ENCODE assay signal across 19 cellular contexts in the genomic region with DNA sequence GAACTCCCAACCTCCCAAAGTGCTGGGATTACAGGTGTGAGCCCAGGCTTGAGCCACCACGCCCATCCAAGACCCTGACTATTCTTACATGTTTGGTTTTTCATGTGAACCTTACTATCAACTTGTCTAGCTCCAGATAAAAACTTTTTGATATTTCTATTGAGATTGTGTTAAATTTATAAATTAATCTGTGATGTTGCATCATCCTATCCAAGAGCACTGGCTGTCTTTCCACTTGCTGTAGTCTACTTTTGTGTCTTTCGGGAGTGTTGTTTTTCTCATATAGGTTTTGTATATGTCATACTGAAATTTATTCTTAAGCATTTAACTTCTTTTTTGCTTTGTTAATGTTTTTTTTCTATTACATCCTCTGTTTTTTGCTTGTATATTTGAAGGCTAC. TPM values are rescaled to one million over a fixed set of nuclear protein-coding genes. Genes with fewer than 3 reads are reported as not detected.
DNase-seq lines count a peak whose midpoint lies in the region; ATAC-seq, FAIRE-seq and TF ChIP-seq lines count a peak whose summit lies in the region.
"Had no signal": no experiment of that assay in that cellular context is flagged by ENCODE, and none has a peak within 500 bp of the region (broad histone marks: within the 10 kb centered on the region; RNA-seq: fewer than 3 reads in every experiment).

No MANE protein-coding gene starts in this region.

- H2BK120ac ChIP-seq in IMR-90 (ENCODE audit: low read depth, low read length), result no peak overlapping the region

- H3K4ac ChIP-seq in IMR-90 (ENCODE audit: low read depth, low read length), result no peak overlapping the region

- FAIRE-seq in G401.6 (lab: Jason Lieb, UNC), result peak; percentile 37
- no peak for FAIRE-seq in K562 (lab: Jason Lieb, UNC)
- FAIRE-seq: D721Med, GM12878, GM12892 had no signal

- DNase-seq in IMR-90, result no peak
- DNase-seq in K562 (ENCODE audit: extremely low read depth in 1 of 4, low spot score in 3 of 4), result no peak
- DNase-seq in NK-92 treated with Interleukin-12 subunit alpha and Interleukin-12 subunit beta, amount 100 ng/mL, for 24 hours (lab: John Stamatoyannopoulos, UW), result no peak
- DNase-seq in cerebellar nuclear complex (lab: John Stamatoyannopoulos, UW), result no peak
- DNase-seq: AML-193; Caco-2; Calu3; CD4-positive, alpha-beta T cell; CD8-positive, alpha-beta T cell; DMS79 treated with DMSO at 0.1 percent for 48 hours; GDM1 had no signal

- no peak overlapping the region for H2BK5ac ChIP-seq in IMR-90 (ENCODE audit: low read depth, low read length, poor library complexity, severe bottlenecking)

- ATAC-seq in IMR-90 (ENCODE audit: low read depth) (no peak), K562 (no peak)
- ATAC-seq: A549; CD8-positive, alpha-beta T cell; GM12878 had no signal

- WGBS in IMR-90 (ENCODE audit: extremely low coverage in 2 of 2, insufficient read length in 1 of 2), 2 experiments, result no CpG with 5 or more reads among the region's 2 CpGs
- 100% methylated on average over 2 of the region's 2 CpGs for WGBS in K562 (ENCODE audit: insufficient coverage, low coverage, missing lambda C conversion rate)

- H2AFZ ChIP-seq in IMR-90 (replicated peaks; ENCODE audit: low read length, poor library complexity) (no peak overlapping the region), K562 (ENCODE audit: low read depth, low read length) (no peak overlapping the region)

- H3K9ac ChIP-seq in IMR-90 (ENCODE audit: low read depth, low read length), result no peak overlapping the region
- H3K9ac ChIP-seq in K562 (ENCODE audit: insufficient read depth in 1 of 2, low read depth in 2 of 2, low read length in 2 of 2), result no peak overlapping the region
- H3K9ac ChIP-seq: BLaER1 treated with 17β-estradiol and CSF1 and Interleukin-3, amounts not matched to agents 10 nM and 100 nM had no signal

- TF ChIP-seq RAD21 in IMR-90 (IDR thresholded peaks at IDR 0.05; ENCODE audit: low read length) (no peak), K562 (CRISPR knock-in tag; conservative IDR thresholded peaks at IDR 0.05 in 1 of 2, IDR thresholded peaks at IDR 0.05 in 1 of 2) (no peak)

- no peak overlapping the region for H4K8ac ChIP-seq in IMR-90 (ENCODE audit: low read depth in 2 of 2, low read length in 2 of 2)

- H4K20me1 ChIP-seq in IMR-90 (ENCODE audit: insufficient read depth, low read length) (no peaks in the 10 kb centered on the region), K562 (replicated peaks; ENCODE audit: control insufficient read depth, insufficient read depth, low read length) (no peaks in the 10 kb centered on the region)
- H4K20me1 ChIP-seq: BLaER1 treated with 17β-estradiol and CSF1 and Interleukin-3, amounts not matched to agents 10 nM and 100 nM had no signal

- CTCF ChIA-PET in IMR-90 (lab: Yijun Ruan, JAX), result no interaction called here
- CTCF ChIA-PET in K562 (lab: Yijun Ruan, JAX; ENCODE audit: low intra/inter-chr PET ratio), result no interaction called here

- H3K9me3 ChIP-seq in IMR-90 (ENCODE audit: control insufficient read depth, insufficient read depth, low read length) (no peaks in the 10 kb centered on the region), K562 (replicated peaks; ENCODE audit: control insufficient read depth, insufficient read depth, low read depth, low read length) (no peaks in the 10 kb centered on the region)
- H3K9me3 ChIP-seq: A549, Caco-2 had no signal

- no peak for TF ChIP-seq EP300 in K562 (IDR thresholded peaks at IDR 0.05; ENCODE audit: low read length)

- H3K56ac ChIP-seq in IMR-90 (ENCODE audit: extremely low read depth, insufficient read depth, low read length), result no peak overlapping the region

- H3K4me1 ChIP-seq in IMR-90 (ENCODE audit: control insufficient read depth, insufficient read depth, low read length) (no peaks in the 10 kb centered on the region), K562 (replicated peaks in 1 of 2; ENCODE audit: control insufficient read depth in 2 of 2, insufficient read depth in 2 of 2, low read length in 2 of 2) (no peaks in the 10 kb centered on the region)
- H3K4me1 ChIP-seq: A549; BLaER1 treated with 17β-estradiol and CSF1 and Interleukin-3, amounts not matched to agents 10 nM and 100 nM; Caco-2 had no signal

- 0 out of 2 replicates have a peak, but pooled peaks cover 1% of the 10 kb centered on the region for H3K36me3 ChIP-seq in IMR-90 (ENCODE audit: control insufficient read depth, insufficient read depth, low read length)
- H3K36me3 ChIP-seq in K562 (ENCODE audit: control insufficient read depth, insufficient read depth, low read length), result peaks cover 20% of the 10 kb centered on the region; the same call in 2 of the 3 replicates

- H4K91ac ChIP-seq in IMR-90 (ENCODE audit: insufficient read depth, low read depth, low read length), result no peak overlapping the region

- POLR2A ChIA-PET in IMR-90 (lab: Charles Lee; ENCODE audit: unreplicated experiment) (no interaction called here), K562 (lab: Yijun Ruan, JAX) (interaction anchor here (0.6 kb wide), 1 partner anchor 303 kb away, joined by 3 read pairs; no protein-coding TSS in a partner anchor)

- H2BK20ac ChIP-seq in IMR-90 (ENCODE audit: low read depth, low read length), result no peak overlapping the region

- H2AK5ac ChIP-seq in IMR-90 (ENCODE audit: low read depth, low read length), result no peak overlapping the region

- H3K14ac ChIP-seq in IMR-90 (replicated peaks; ENCODE audit: low read depth, low read length), result no peak overlapping the region

- H3K9me1 ChIP-seq in IMR-90 (ENCODE audit: insufficient read depth, low read length), result no peaks in the 10 kb centered on the region
- no peaks in the 10 kb centered on the region for H3K9me1 ChIP-seq in K562 (ENCODE audit: control insufficient read depth, insufficient read depth, low read length)

- H3K4me3 ChIP-seq in IMR-90 (ENCODE audit: insufficient read depth, low read depth, low read length), result no peak overlapping the region
- no peak overlapping the region for H3K4me3 ChIP-seq in K562
- H3K4me3 ChIP-seq: A549; BLaER1 treated with 17β-estradiol and CSF1 and Interleukin-3, amounts not matched to agents 10 nM and 100 nM; GM12878 had no signal

- H3K23ac ChIP-seq in IMR-90 (ENCODE audit: low read depth, low read length), result no peak overlapping the region

- no peaks in the 10 kb centered on the region for H3K79me2 ChIP-seq in K562 (ENCODE audit: control insufficient read depth, insufficient read depth, low read length)

- H3K27me3 ChIP-seq in IMR-90 (ENCODE audit: control insufficient read depth, insufficient read depth, low read length) (no peaks in the 10 kb centered on the region), K562 (ENCODE audit: control insufficient read depth in 2 of 2, insufficient read depth in 2 of 2, low read length in 2 of 2) (no peaks in the 10 kb centered on the region)

- H2AK9ac ChIP-seq in IMR-90 (replicated peaks; ENCODE audit: low read depth, low read length, poor library complexity), result no peak overlapping the region

- H3K27ac ChIP-seq in IMR-90 (ENCODE audit: insufficient read depth, low read length) (no peak overlapping the region), K562 (ENCODE audit: extremely low read depth, low read depth, low read length) (no peak overlapping the region)
- H3K27ac ChIP-seq: 22Rv1; A549; BLaER1 treated with 17β-estradiol and CSF1 and Interleukin-3, amounts not matched to agents 10 nM and 100 nM; C4-2B had no signal

- no peak overlapping the region for H4K5ac ChIP-seq in IMR-90 (ENCODE audit: low read depth, low read length)

- TF ChIP-seq POLR2A in IMR-90 (IDR thresholded peaks at IDR 0.05; ENCODE audit: low read depth, low read length), result no peak
- no peak for TF ChIP-seq POLR2A in K562 (conservative IDR thresholded peaks at IDR 0.05)

- TF ChIP-seq CTCF in IMR-90 (conservative IDR thresholded peaks at IDR 0.05; ENCODE audit: low read depth, low read length) (no peak), K562 (IDR thresholded peaks at IDR 0.05 in 2 of 3, conservative IDR thresholded peaks at IDR 0.05 in 1 of 3; ENCODE audit: insufficient read depth in 2 of 3, low read depth in 1 of 3, low read length in 3 of 3) (no peak)

- no peak overlapping the region for H3K4me2 ChIP-seq in IMR-90 (ENCODE audit: low read depth, low read length)
- H3K4me2 ChIP-seq in K562 (ENCODE audit: insufficient read depth, low read length), result no peak overlapping the region
- H3K4me2 ChIP-seq: A549; BLaER1 treated with 17β-estradiol and CSF1 and Interleukin-3, amounts not matched to agents 10 nM and 100 nM had no signal

- H3K79me1 ChIP-seq in IMR-90 (ENCODE audit: low read depth in 1 of 2, low read length in 2 of 2), result no peaks in the 10 kb centered on the region

- H2BK15ac ChIP-seq in IMR-90 (ENCODE audit: low read depth, low read length), result no peak overlapping the region

- in situ Hi-C loops in IMR-90 (cut with MboI; ENCODE audit: low sequenced_read_pairs), result no loop called here
- in situ Hi-C loops in K562 (cut with MboI), result no loop called here

- intact Hi-C loops in IMR-90 (cut with micrococcal nuclease) (no loop called here), K562 (cut with micrococcal nuclease) (no loop called here)

- no TSS peak for BruUV-seq in IMR-90 (replicated peaks; lab: Mats Ljungman, UMichigan)
- no TSS peak for BruUV-seq in K562 (replicated peaks; lab: Mats Ljungman, UMichigan)

- dilution Hi-C loops in IMR-90 (cut with HindIII; ENCODE audit: low sequenced_read_pairs, unreplicated experiment), result no loop called here

- no peak overlapping the region for H3K18ac ChIP-seq in IMR-90 (ENCODE audit: low read depth, low read length)

RNA-seq across cellular contexts. Expression of gene BRCC3, which starts 34.6 kb away (rescaled TPM):
- 20.8 and 24.7 TPM in 2 replicates for total RNA-seq in IMR-90 (2012; rRNA removed)
- 13.5 and 14.4 TPM in 2 replicates for polyA plus RNA-seq in IMR-90 (2012; rRNA removed)
- 5.0 and 7.3 TPM in 2 replicates for polyA plus RNA-seq in IMR-90 (2012; cell fraction: cytosol; rRNA removed)
- polyA plus RNA-seq in IMR-90 (2012; cell fraction: nucleus; rRNA removed; ENCODE audit: low replicate concordance), result 1.0 and 7.4 TPM in 2 replicates
- total RNA-seq in K562 (2011; cell fraction: chromatin; rRNA removed; ENCODE audit: low replicate concordance), result 18.6 and 34.1 TPM in 2 replicates
- 11.5 and 15.3 TPM in 2 replicates for total RNA-seq in K562 (2011; cell fraction: nucleolus; rRNA removed)
- 17.7 and 18.2 TPM in 2 replicates for total RNA-seq in K562 (2011; cell fraction: nucleoplasm; rRNA removed)
- 9.6 and 14.2 TPM in 2 replicates for total RNA-seq in K562 (2014; rRNA removed)
- total RNA-seq in K562 (2014; rRNA removed; fragmentation: Illumina TruSeq; extraction: Trizol), result 24.9 and 26.1 TPM in 2 replicates
- 24.9 and 26.7 TPM in 2 replicates for total RNA-seq in K562 (2015; rRNA removed; fragmentation: Illumina TruSeq; extraction: Trizol)
- 20.9 and 21.5 TPM in 2 replicates for total RNA-seq in K562 (2021)
- 30.2 and 42.9 TPM in 2 replicates for polyA plus RNA-seq in K562 (2011; rRNA removed)
- 17.1 and 20.2 TPM in 2 replicates for polyA plus RNA-seq in K562 (2011; cell fraction: cytosol; rRNA removed)
- 24.6 and 43.7 TPM in 2 replicates for polyA plus RNA-seq in K562 (2011; cell fraction: nucleus; rRNA removed)
- 16.2 and 27.1 TPM in 2 replicates for polyA plus RNA-seq in K562 (2012)
- 25.1 and 33.5 TPM in 2 replicates for polyA plus RNA-seq in K562 (2014; fragmentation: Illumina TruSeq; extraction: Trizol)
- polyA plus RNA-seq in K562 (2014; fragmentation: Nextera tagmentation; extraction: Ambion mirVana), result 10 to 100 TPM; 31.2 to 44.8 TPM
- 20.2 and 23.3 TPM in 2 replicates for polyA plus RNA-seq in K562 (2014; rRNA removed)
- 37.2 and 41.2 TPM in 2 replicates for polyA minus RNA-seq in K562 (2011; rRNA and poly(A)+ RNA removed)
- polyA minus RNA-seq in K562 (2011; cell fraction: cytosol; rRNA and poly(A)+ RNA removed), result 10.4 and 15.8 TPM in 2 replicates
- 18.8 and 20.1 TPM in 2 replicates for polyA minus RNA-seq in K562 (2011; cell fraction: nucleus; rRNA and poly(A)+ RNA removed)

RNA-seq across cellular contexts. Expression of gene CMC4, which starts 35.0 kb away (rescaled TPM):
- 8.4 and 11.4 TPM in 2 replicates for total RNA-seq in IMR-90 (2012; rRNA removed)
- 6.4 and 7.0 TPM in 2 replicates for polyA plus RNA-seq in IMR-90 (2012; rRNA removed)
- polyA plus RNA-seq in IMR-90 (2012; cell fraction: cytosol; rRNA removed), result 6.0 and 7.3 TPM in 2 replicates
- polyA plus RNA-seq in IMR-90 (2012; cell fraction: nucleus; rRNA removed; ENCODE audit: low replicate concordance), result 2.8 and 6.8 TPM in 2 replicates
- total RNA-seq in K562 (2011; cell fraction: chromatin; rRNA removed; ENCODE audit: low replicate concordance), result 2.8 and 13.6 TPM in 2 replicates
- 1.7 and 2.2 TPM in 2 replicates for total RNA-seq in K562 (2011; cell fraction: nucleolus; rRNA removed)
- total RNA-seq in K562 (2011; cell fraction: nucleoplasm; rRNA removed), result 3.4 and 4.4 TPM in 2 replicates
- total RNA-seq in K562 (2014; rRNA removed), result 10.4 and 12.2 TPM in 2 replicates
- 8.0 and 9.1 TPM in 2 replicates for total RNA-seq in K562 (2014; rRNA removed; fragmentation: Illumina TruSeq; extraction: Trizol)
- 8.2 and 10.2 TPM in 2 replicates for total RNA-seq in K562 (2015; rRNA removed; fragmentation: Illumina TruSeq; extraction: Trizol)
- total RNA-seq in K562 (2021), result 5.3 and 5.4 TPM in 2 replicates
- polyA plus RNA-seq in K562 (2011; rRNA removed), result 14.6 and 16.2 TPM in 2 replicates
- 12.0 and 13.5 TPM in 2 replicates for polyA plus RNA-seq in K562 (2011; cell fraction: cytosol; rRNA removed)
- 11.0 and 15.3 TPM in 2 replicates for polyA plus RNA-seq in K562 (2011; cell fraction: nucleus; rRNA removed)
- 9.8 and 12.7 TPM in 2 replicates for polyA plus RNA-seq in K562 (2012)
- polyA plus RNA-seq in K562 (2014; fragmentation: Illumina TruSeq; extraction: Trizol), result 12.4 and 13.8 TPM in 2 replicates
- polyA plus RNA-seq in K562 (2014; fragmentation: Nextera tagmentation; extraction: Ambion mirVana), result 1 to 10 TPM; 3.5 to 6.3 TPM
- 16.9 and 19.8 TPM in 2 replicates for polyA plus RNA-seq in K562 (2014; rRNA removed)
- polyA minus RNA-seq in K562 (2011; rRNA and poly(A)+ RNA removed), result 4.2 and 6.3 TPM in 2 replicates
- polyA minus RNA-seq in K562 (2011; cell fraction: cytosol; rRNA and poly(A)+ RNA removed), result 1.7 TPM in 1 of 2 replicates, not detected in the other
- polyA minus RNA-seq in K562 (2011; cell fraction: nucleus; rRNA and poly(A)+ RNA removed), result 1.9 and 5.8 TPM in 2 replicates

RNA-seq across cellular contexts. Expression of gene MTCP1, which starts 35.0 kb away (rescaled TPM):
- total RNA-seq in IMR-90 (2012; rRNA removed) (0.54 and 0.56 TPM in 2 replicates), K562 (2014; rRNA removed) (19.1 and 28.0 TPM in 2 replicates), K562 (2014; rRNA removed; fragmentation: Illumina TruSeq; extraction: Trizol) (24.2 and 27.1 TPM in 2 replicates), K562 (2015; rRNA removed; fragmentation: Illumina TruSeq; extraction: Trizol) (17.0 and 20.8 TPM in 2 replicates), K562 (2021) (22.9 and 27.6 TPM in 2 replicates)
- polyA plus RNA-seq in IMR-90 (2012; rRNA removed) (4.2 and 4.9 TPM in 2 replicates), K562 (2011; rRNA removed) (18.5 and 27.6 TPM in 2 replicates), K562 (2014; fragmentation: Illumina TruSeq; extraction: Trizol) (16.0 and 20.0 TPM in 2 replicates), K562 (2014; fragmentation: Nextera tagmentation; extraction: Ambion mirVana) (10 to 100 TPM; 12.7 to 20.9 TPM), K562 (2014; rRNA removed) (18.5 and 25.0 TPM in 2 replicates)
- polyA plus RNA-seq in IMR-90 (2012; cell fraction: cytosol; rRNA removed), result 0.52 and 0.55 TPM in 2 replicates
- polyA plus RNA-seq in IMR-90 (2012; cell fraction: nucleus; rRNA removed; ENCODE audit: low replicate concordance), result 2.4 and 5.8 TPM in 2 replicates
- 6.2 and 9.6 TPM in 2 replicates for total RNA-seq in K562 (2011; cell fraction: chromatin; rRNA removed; ENCODE audit: low replicate concordance)
- total RNA-seq in K562 (2011; cell fraction: nucleolus; rRNA removed), result 6.0 and 8.0 TPM in 2 replicates
- 9.2 and 16.0 TPM in 2 replicates for total RNA-seq in K562 (2011; cell fraction: nucleoplasm; rRNA removed)
- 3.2 and 6.2 TPM in 2 replicates for polyA plus RNA-seq in K562 (2011; cell fraction: cytosol; rRNA removed)
- polyA plus RNA-seq in K562 (2011; cell fraction: nucleus; rRNA removed), result 28.8 and 30.6 TPM in 2 replicates
- 23.5 and 33.1 TPM in 2 replicates for polyA plus RNA-seq in K562 (2012)
- 8.8 and 15.1 TPM in 2 replicates for polyA minus RNA-seq in K562 (2011; rRNA and poly(A)+ RNA removed)
- polyA minus RNA-seq in K562 (2011; cell fraction: cytosol; rRNA and poly(A)+ RNA removed), result 5.2 and 10.8 TPM in 2 replicates
- 6.9 and 8.2 TPM in 2 replicates for polyA minus RNA-seq in K562 (2011; cell fraction: nucleus; rRNA and poly(A)+ RNA removed)
